Comparison of ENCODE assay signal across 7 cellular contexts in genomic region chr3:159763466-159764210, GRCh38.
DNase-seq lines count a peak whose midpoint lies in the region; ATAC-seq, FAIRE-seq and TF ChIP-seq lines count a peak whose summit lies in the region.

No MANE protein-coding gene starts in this region.

- no peak for FAIRE-seq in small intestine (lab: Jason Lieb, UNC)

- CTCF ChIA-PET in Panc1 (lab: Charles Lee): no interaction called here

- TF ChIP-seq CTCF in Panc1 (IDR thresholded peaks at IDR 0.05) (peak; percentile 44), cardiac fibroblast (IDR thresholded peaks at IDR 0.05; ENCODE audit: low read depth, low read length) (peak; percentile 8)

- POLR2A ChIA-PET in Panc1 (lab: Charles Lee): no interaction called here

- H3K27ac Mint-ChIP-seq in immature natural killer cell: peak overlapping the region in 2 of 6 donors; percentile 61 to 71

- H3K36me3 Mint-ChIP-seq in immature natural killer cell: peaks cover 0 to 7% (median 4%) of the 10 kb centered on the region in 3 donors

- no TSS peak for BruUV-seq in Panc1 (replicated peaks; lab: Mats Ljungman, UMichigan)

- peak overlapping the region; percentile 71 to 76 for H3K4me3 ChIP-seq in Panc1 (ENCODE audit: low read depth in 2 of 2, low read length in 2 of 2)
- peak overlapping the region; percentile 79 to 86 for H3K4me3 ChIP-seq in cardiac fibroblast (replicated peaks in 1 of 2; ENCODE audit: low read depth in 2 of 2, low read length in 2 of 2)
- H3K4me3 ChIP-seq in small intestine (ENCODE audit: low read depth in 1 of 2, low read length in 2 of 2): peak overlapping the region; percentile 56 to 64

- peaks cover 8 to 25% (median 18%) of the 10 kb centered on the region in 3 donors for H3K27me3 Mint-ChIP-seq in immature natural killer cell (ENCODE audit: low read depth in 3 of 3)

- WGBS in small intestine, 3 donors: 0 to 2% (median 1%) methylated on average over 31 to 75 of the region's 75 CpGs

- peaks cover 27% of the 10 kb centered on the region for H3K4me1 ChIP-seq in Panc1 (ENCODE audit: control insufficient read depth, insufficient read depth, low read length)
- H3K4me1 ChIP-seq in small intestine (ENCODE audit: control insufficient read depth in 2 of 2, insufficient read depth in 1 of 2, low read depth in 1 of 2, low read length in 1 of 2): peaks cover 0 to 4% of the 10 kb centered on the region in 2 donors

- peak overlapping the region; percentile 80 for H3K27ac ChIP-seq in Panc1 (ENCODE audit: low read length)
- H3K27ac ChIP-seq in small intestine (ENCODE audit: low read depth in 1 of 2, low read length in 1 of 2): peak overlapping the region in 1 of 2 donors; percentile 95

- no peaks in the 10 kb centered on the region for H3K9me3 Mint-ChIP-seq in immature natural killer cell

- H3K27me3 ChIP-seq in Panc1 (ENCODE audit: control insufficient read depth, insufficient read depth, low read length): no peaks in the 10 kb centered on the region
- H3K27me3 ChIP-seq in small intestine (ENCODE audit: control insufficient read depth in 2 of 2, insufficient read depth in 2 of 2, low read length in 2 of 2): peaks cover 3 to 10% of the 10 kb centered on the region in 2 donors

- DNase-seq in GM04503 (ENCODE audit: low read depth) (peak; percentile 50), HuH-7 (ENCODE audit: low spot score) (peak; percentile 74), Panc1 (ENCODE audit: low read depth, low spot score) (peak; percentile 41), cardiac fibroblast (ENCODE audit: low read depth in 2 of 2) (peak; percentile 86), immature natural killer cell (peak in 2 of 3 donors; percentile 2 to 10), small intestine (peak; percentile 52)

- peak overlapping the region; percentile 65 to 85 (median 77) for H3K4me3 Mint-ChIP-seq in immature natural killer cell

- H3K36me3 ChIP-seq in Panc1 (ENCODE audit: control insufficient read depth, insufficient read depth, low read length): no peaks in the 10 kb centered on the region
- H3K36me3 ChIP-seq in small intestine (ENCODE audit: control insufficient read depth in 2 of 2, insufficient read depth in 2 of 2, low read length in 2 of 2): no peaks in the 10 kb centered on the region

- intact Hi-C loops in Panc1 (cut with micrococcal nuclease; ENCODE audit: unreplicated experiment): loop anchor here (2.0 kb wide), 1 partner anchor 145 kb away; no protein-coding TSS in a partner anchor

- H3K9me3 ChIP-seq in Panc1 (ENCODE audit: control insufficient read depth, insufficient read depth, low read depth, low read length): no peaks in the 10 kb centered on the region
- no peaks in the 10 kb centered on the region for H3K9me3 ChIP-seq in small intestine (ENCODE audit: control insufficient read depth, low read depth)

- peaks cover 6 to 14% of the 10 kb centered on the region in 2 donors for H3K4me1 Mint-ChIP-seq in immature natural killer cell

- peak; percentile 61 for ATAC-seq in GM21717 (IDR thresholded peaks at IDR 0.05; ENCODE audit: unreplicated experiment)
- ATAC-seq in Panc1: peak; percentile 83

- in situ Hi-C loops in Panc1 (cut with HindIII; ENCODE audit: low pct_unique_long_range_greater_than_20kb, low sequenced_read_pairs): no loop called here

Comparison
In these comparisons a context has a peak if more than half of its experiments do, and no peak if none do; other contexts are left out.
1. DNase-seq: peak in every context shown above with its lines; median percentile 86 in cardiac fibroblast; 74 in HuH-7; 52 in small intestine; 50 in GM04503; 41 in Panc1; 6 in immature natural killer cell.